In the genomic region with DNA sequence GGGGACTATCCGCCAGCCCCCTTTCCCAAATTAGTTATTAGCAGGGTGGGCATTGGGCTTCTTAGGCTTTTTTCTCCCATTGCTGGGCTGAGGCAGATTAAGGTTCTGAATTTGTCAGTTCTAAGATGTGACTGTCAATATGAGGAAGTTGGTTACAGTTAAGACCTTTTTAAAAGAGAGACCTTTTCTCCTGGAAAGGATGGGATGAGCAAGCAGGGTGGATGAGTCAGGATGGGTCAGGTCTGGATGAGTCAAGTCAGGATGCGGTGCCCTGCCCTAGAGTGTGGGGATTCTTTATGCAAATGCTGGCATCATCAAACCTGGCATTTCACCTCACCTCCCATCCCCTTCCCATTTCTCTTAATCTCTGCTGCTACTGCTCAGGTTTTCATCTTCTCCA, we compare ENCODE assay signal across 8 cellular contexts. TPM values are rescaled to one million over a fixed set of nuclear protein-coding genes. Genes with fewer than 3 reads are reported as not detected.
DNase-seq lines count a peak whose midpoint lies in the region; ATAC-seq and TF ChIP-seq lines count a peak whose summit lies in the region.

No MANE protein-coding gene starts in this region.

- no peaks in the 10 kb centered on the region for H3K9me3 Mint-ChIP-seq in IgD-negative memory B cell
- H3K9me3 Mint-ChIP-seq in activated T-cell treated with anti-CD3 and anti-CD28 coated beads, Interleukin-2, amount 50 U/mL, for 4 hours = no peaks in the 10 kb centered on the region

- peak overlapping the region; percentile 95 for H3K27ac ChIP-seq in C4-2B

- peaks cover 27 to 45% (median 42%) of the 10 kb centered on the region in 3 donors for H3K4me1 Mint-ChIP-seq in IgD-negative memory B cell
- peaks cover 57% of the 10 kb centered on the region for H3K4me1 Mint-ChIP-seq in activated T-cell treated with anti-CD3 and anti-CD28 coated beads, Interleukin-2, amount 50 U/mL, for 4 hours (ENCODE audit: low read depth)

- peak overlapping the region; percentile 86 to 98 (median 92) for H3K4me3 Mint-ChIP-seq in IgD-negative memory B cell
- H3K4me3 Mint-ChIP-seq in activated T-cell treated with anti-CD3 and anti-CD28 coated beads, Interleukin-2, amount 50 U/mL, for 4 hours = peak overlapping the region; percentile 97

- TF ChIP-seq CTCF in C4-2B (conservative IDR thresholded peaks at IDR 0.05) = no peak

- peaks cover 7% of the 10 kb centered on the region for H3K36me3 Mint-ChIP-seq in IgD-negative memory B cell
- peaks cover 29% of the 10 kb centered on the region for H3K36me3 Mint-ChIP-seq in activated T-cell treated with anti-CD3 and anti-CD28 coated beads, Interleukin-2, amount 50 U/mL, for 4 hours (ENCODE audit: insufficient read depth)

- peak overlapping the region; percentile 83 to 96 (median 90) for H3K27ac Mint-ChIP-seq in IgD-negative memory B cell

- peak; percentile 56 for DNase-seq in activated T-cell treated with anti-CD3 and anti-CD28 coated beads, Interleukin-2, amount 50 U/mL, for 4 hours
- DNase-seq in stimulated activated CD4-positive, alpha-beta T cell treated with anti-CD3 and anti-CD28 coated beads, Interleukin-4, amount 100 ng/mL, for 4 hours = peak; percentile 44 to 68
- DNase-seq in HuH-7 (ENCODE audit: low spot score) (no peak), NCI-H2227 (lab: John Stamatoyannopoulos, UW; ENCODE audit: unreplicated experiment) (no peak), SK-N-DZ (ENCODE audit: low spot score) (no peak)

- H3K4me3 ChIP-seq in iPS-11a (ENCODE audit: low read depth, low read length) = peak overlapping the region; percentile 98

- peaks cover 2% of the 10 kb centered on the region for H3K27me3 Mint-ChIP-seq in IgD-negative memory B cell
- H3K27me3 Mint-ChIP-seq in activated T-cell treated with anti-CD3 and anti-CD28 coated beads, Interleukin-2, amount 50 U/mL, for 4 hours (ENCODE audit: low read depth) = peaks cover 4% of the 10 kb centered on the region

- ATAC-seq in activated T-cell treated with anti-CD3 and anti-CD28 coated beads, Interleukin-2, amount 50 U/mL, for 4 hours = peak; percentile 60 to 64

RNA-seq across cellular contexts. Expression of a gene that starts 1.9 kb away (rescaled TPM):
- 40.8 TPM for polyA plus RNA-seq in IgD-negative memory B cell
- total RNA-seq in activated T-cell treated with anti-CD3 and anti-CD28 coated beads, Interleukin-2, amount 50 U/mL, for 4 hours = 100 to 1,000 TPM; 103 to 141 (median 140) TPM
- polyA plus RNA-seq in SK-N-DZ (2014; cell fraction: cytosol; rRNA removed) = 54.6 and 62.0 TPM in 2 replicates
- polyA plus RNA-seq in SK-N-DZ (2014; cell fraction: nucleus; rRNA removed) = 58.0 and 62.1 TPM in 2 replicates

RNA-seq across cellular contexts. Expression of a gene that starts 15.8 kb away (rescaled TPM):
- polyA plus RNA-seq in IgD-negative memory B cell = 760 TPM
- 10 to 100 TPM; 26.8 to 37.8 (median 27.7) TPM for total RNA-seq in activated T-cell treated with anti-CD3 and anti-CD28 coated beads, Interleukin-2, amount 50 U/mL, for 4 hours
- 2.3 and 3.0 TPM in 2 replicates for polyA plus RNA-seq in SK-N-DZ (2014; cell fraction: cytosol; rRNA removed)
- polyA plus RNA-seq in SK-N-DZ (2014; cell fraction: nucleus; rRNA removed) = 1.5 and 5.3 TPM in 2 replicates

Comparison
In these comparisons a context has a peak if more than half of its experiments do, and no peak if none do; other contexts are left out.
1. DNase-seq: peak in activated T-cell treated with anti-CD3 and anti-CD28 coated beads, Interleukin-2, amount 50 U/mL, for 4 hours (single experiment) and stimulated activated CD4-positive, alpha-beta T cell treated with anti-CD3 and anti-CD28 coated beads, Interleukin-4, amount 100 ng/mL, for 4 hours (2 of 2); none in HuH-7 (single experiment), NCI-H2227 (single experiment) and SK-N-DZ (single experiment).